In the genomic region with DNA sequence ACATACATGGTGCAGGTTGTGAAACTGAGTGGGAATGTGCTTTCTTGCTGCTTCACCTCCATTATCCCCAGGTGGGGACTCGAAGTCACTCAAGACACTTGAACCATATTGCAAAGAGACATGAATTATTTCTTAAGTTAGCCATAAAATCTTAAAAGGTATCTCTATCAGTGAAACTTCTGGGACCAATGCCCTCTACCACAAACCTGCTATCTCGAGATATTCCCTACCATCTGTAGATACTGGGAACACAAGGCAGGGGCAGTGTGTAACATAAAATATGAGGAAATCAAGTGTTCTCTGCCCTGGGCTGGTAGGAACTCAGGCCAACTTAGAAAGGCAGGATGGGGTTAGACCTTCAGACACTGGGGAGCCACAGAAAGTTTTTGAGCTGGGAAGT, we compare ENCODE assay signal across 13 cellular contexts. TPM values are rescaled to one million over a fixed set of nuclear protein-coding genes. Genes with fewer than 3 reads are reported as not detected.
DNase-seq lines count a peak whose midpoint lies in the region; ATAC-seq and TF ChIP-seq lines count a peak whose summit lies in the region.
"Had no signal": no experiment of that assay in that cellular context is flagged by ENCODE, and none has a peak within 500 bp of the region (broad histone marks: within the 10 kb centered on the region; RNA-seq: fewer than 3 reads in every experiment).

No MANE protein-coding gene starts in this region.

- intact Hi-C loops in CD8-positive, alpha-beta T cell (cut with DNase I, micrococcal nuclease): loop anchor here (5.0 to 10.0 kb wide), 8 partner anchors 155 to 793 kb away; a partner anchor contains a TSS

- CTCF ChIA-PET in CD8-positive, alpha-beta T cell (lab: Charles Lee): interaction anchor here (0.8 to 6.0 kb wide), 2 partner anchors 24 to 71 kb away, joined by 3 to 36 read pairs; no protein-coding TSS in a partner anchor
- CTCF ChIA-PET in activated CD4-positive, alpha-beta memory T cell treated with anti-CD3 and anti-CD28 coated beads, Interleukin-2, amount 10 ng/mL, durations not matched to agents 7 days and 5 days (lab: Charles Lee): interaction anchor here (1.4 to 4.3 kb wide), 3 partner anchors 16 to 73 kb away, joined by 4 to 49 read pairs (median 4); no protein-coding TSS in a partner anchor

- peaks cover 33% of the 10 kb centered on the region for H3K4me1 Mint-ChIP-seq in CD8-positive, alpha-beta T cell (ENCODE audit: low read depth)
- peaks cover 55% of the 10 kb centered on the region for H3K4me1 Mint-ChIP-seq in activated CD4-positive, alpha-beta memory T cell treated with anti-CD3 and anti-CD28 coated beads, Interleukin-2, amount 10 ng/mL, durations not matched to agents 7 days and 5 days

- H3K4me1 ChIP-seq in ACC112 (ENCODE audit: control insufficient read depth, insufficient read depth, low read length, unreplicated experiment) (peaks cover 31% of the 10 kb centered on the region), iPS-20b (ENCODE audit: insufficient read depth, low read length) (peaks cover 17% of the 10 kb centered on the region; the same call in 1 of the 2 replicates)
- H3K4me1 ChIP-seq in CD8-positive, alpha-beta T cell (ENCODE audit: insufficient read depth, low read length): peaks cover 3% of the 10 kb centered on the region

- POLR2A ChIA-PET in CD8-positive, alpha-beta T cell (lab: Charles Lee): interaction anchor here (2.5 kb wide), 1 partner anchor 15 kb away, joined by 7 read pairs; no protein-coding TSS in a partner anchor
- POLR2A ChIA-PET in activated CD4-positive, alpha-beta memory T cell treated with anti-CD3 and anti-CD28 coated beads, Interleukin-2, amount 10 ng/mL, durations not matched to agents 7 days and 5 days (lab: Charles Lee): interaction anchor here (0.6 to 5.8 kb wide), 8 partner anchors 14 to 488 kb away, joined by 3 to 48 read pairs (median 5); a partner anchor contains a TSS

- H3K9ac ChIP-seq in iPS-20b (ENCODE audit: low read depth, low read length): peak overlapping the region; percentile 77; the same call in 1 of the 2 replicates

- peak overlapping the region; percentile 92 for H3K4me3 Mint-ChIP-seq in CD8-positive, alpha-beta T cell
- H3K4me3 Mint-ChIP-seq in activated CD4-positive, alpha-beta memory T cell treated with anti-CD3 and anti-CD28 coated beads, Interleukin-2, amount 10 ng/mL, durations not matched to agents 7 days and 5 days: peak overlapping the region; percentile 89

- ATAC-seq in CD8-positive, alpha-beta T cell: no peak
- no peak for ATAC-seq in HG02970 (IDR thresholded peaks at IDR 0.05; ENCODE audit: low FRiP score, unreplicated experiment)
- ATAC-seq: SK-N-SH treated with all-trans-retinoic acid at 6 μM for 48 hours had no signal

- H3K27me3 Mint-ChIP-seq in CD8-positive, alpha-beta T cell (ENCODE audit: low read depth): peaks cover 3% of the 10 kb centered on the region
- peaks cover 4% of the 10 kb centered on the region for H3K27me3 Mint-ChIP-seq in activated CD4-positive, alpha-beta memory T cell treated with anti-CD3 and anti-CD28 coated beads, Interleukin-2, amount 10 ng/mL, durations not matched to agents 7 days and 5 days

- H3K27ac Mint-ChIP-seq in CD8-positive, alpha-beta T cell: peak overlapping the region; percentile 38
- H3K27ac Mint-ChIP-seq in activated CD4-positive, alpha-beta memory T cell treated with anti-CD3 and anti-CD28 coated beads, Interleukin-2, amount 10 ng/mL, durations not matched to agents 7 days and 5 days: peak overlapping the region; percentile 85

- peak overlapping the region; percentile 55 for H2AFZ ChIP-seq in ACC112 (ENCODE audit: low read length, unreplicated experiment)

- peaks cover 5% of the 10 kb centered on the region for H3K36me3 Mint-ChIP-seq in CD8-positive, alpha-beta T cell
- peaks cover 26% of the 10 kb centered on the region for H3K36me3 Mint-ChIP-seq in activated CD4-positive, alpha-beta memory T cell treated with anti-CD3 and anti-CD28 coated beads, Interleukin-2, amount 10 ng/mL, durations not matched to agents 7 days and 5 days (ENCODE audit: low read depth)

- H3K27me3 ChIP-seq in ACC112 (ENCODE audit: insufficient read depth, low read length) (no peaks in the 10 kb centered on the region), iPS-20b (ENCODE audit: insufficient read depth, low read length) (peaks cover 16% of the 10 kb centered on the region; the same call in 1 of the 2 replicates)
- no peaks in the 10 kb centered on the region for H3K27me3 ChIP-seq in CD8-positive, alpha-beta T cell (ENCODE audit: insufficient read depth, low read length)
- H3K27me3 ChIP-seq: foreskin keratinocyte had no signal

- H3K27ac ChIP-seq in ACC112 (ENCODE audit: low read depth, low read length) (no peak overlapping the region), iPS-20b (ENCODE audit: low read length) (no peak overlapping the region)
- no peak overlapping the region for H3K27ac ChIP-seq in CD8-positive, alpha-beta T cell (ENCODE audit: low read depth, low read length)

- H3K36me3 ChIP-seq in ACC112 (ENCODE audit: insufficient read depth, low read length): no peaks in the 10 kb centered on the region
- no peaks in the 10 kb centered on the region for H3K36me3 ChIP-seq in CD8-positive, alpha-beta T cell (ENCODE audit: insufficient read depth, low read length)
- H3K36me3 ChIP-seq in iPS-20b (ENCODE audit: insufficient read depth, low read depth, low read length): peaks cover 8% of the 10 kb centered on the region; the same call in 1 of the 2 replicates

- H3K79me2 ChIP-seq in ACC112 (ENCODE audit: control insufficient read depth, insufficient read depth, low read length, unreplicated experiment): peaks cover 24% of the 10 kb centered on the region

- 0 out of 2 replicates have a peak overlapping the region, but pooled peaks have one; percentile 87 for H3K4me3 ChIP-seq in ACC112 (ENCODE audit: low read depth, low read length)
- no peak overlapping the region for H3K4me3 ChIP-seq in CD8-positive, alpha-beta T cell (ENCODE audit: low read depth, low read length)
- peak overlapping the region; percentile 89; the same call in 1 of the 2 replicates for H3K4me3 ChIP-seq in iPS-20b (ENCODE audit: low read length)

- H3K9me3 Mint-ChIP-seq in CD8-positive, alpha-beta T cell: no peaks in the 10 kb centered on the region
- H3K9me3 Mint-ChIP-seq in activated CD4-positive, alpha-beta memory T cell treated with anti-CD3 and anti-CD28 coated beads, Interleukin-2, amount 10 ng/mL, durations not matched to agents 7 days and 5 days: no peaks in the 10 kb centered on the region

- TF ChIP-seq CTCF in CD8-positive, alpha-beta T cell (IDR thresholded peaks at IDR 0.05): no peak

- no peak for DNase-seq in CD8-positive, alpha-beta T cell
- DNase-seq in activated CD4-positive, alpha-beta memory T cell treated with anti-CD3 and anti-CD28 coated beads, Interleukin-2, amount 10 ng/mL, durations not matched to agents 7 days and 5 days: no peak
- DNase-seq in HT-29 (ENCODE audit: low spot score) (no peak), A172 (ENCODE audit: low spot score) (no peak), RPMI8226 (no peak)
- DNase-seq: activated CD4-positive, alpha-beta T cell treated with anti-CD3 and anti-CD28 coated beads for 48 hours; dermis blood vessel endothelial cell; foreskin keratinocyte; GF-D8 had no signal

- no peaks in the 10 kb centered on the region for H3K9me3 ChIP-seq in CD8-positive, alpha-beta T cell (ENCODE audit: low read length)
- H3K9me3 ChIP-seq in iPS-20b (ENCODE audit: insufficient read depth, low read depth, low read length): no peaks in the 10 kb centered on the region

RNA-seq across cellular contexts. Expression of a gene that starts 1.3 kb away (rescaled TPM):
- total RNA-seq in CD8-positive, alpha-beta T cell: 1 to 10 TPM; 5.4 to 6.6 TPM
- total RNA-seq in activated CD4-positive, alpha-beta memory T cell treated with anti-CD3 and anti-CD28 coated beads, Interleukin-2, amount 10 ng/mL, durations not matched to agents 7 days and 5 days: 10 to 100 TPM; 55.2 to 59.7 TPM
- total RNA-seq in HT-29 (2014; rRNA removed; shearing (Covaris generic)): 8.0 and 20.1 TPM in 2 replicates
- 34.9 and 42.4 TPM in 2 replicates for total RNA-seq in A172 (2014; rRNA removed; shearing (Covaris generic))
